Comparison of ENCODE assay signal across 9 cellular contexts in genomic region chr13:109610517-109610916, GRCh38.
DNase-seq lines count a peak whose midpoint lies in the region; ATAC-seq, FAIRE-seq and TF ChIP-seq lines count a peak whose summit lies in the region.
"Had no signal": no experiment of that assay in that cellular context is flagged by ENCODE, and none has a peak within 500 bp of the region (broad histone marks: within the 10 kb centered on the region; RNA-seq: fewer than 3 reads in every experiment).

No MANE protein-coding gene starts in this region.

- no peaks in the 10 kb centered on the region for H3K9me3 Mint-ChIP-seq in stimulated activated naive CD8-positive, alpha-beta T cell treated with anti-CD3 and anti-CD28 coated beads, Interleukin-15, amount 100 ng/mL, for 72 hours

- no peak overlapping the region for H3K4me2 ChIP-seq in keratinocyte (ENCODE audit: control insufficient read depth, extremely low read depth, insufficient read depth, low read depth, low read length)

- no peak overlapping the region for H2AFZ ChIP-seq in keratinocyte (ENCODE audit: control insufficient read depth, low read length)

- no peak overlapping the region for H3K4me3 ChIP-seq in GM12875 (ENCODE audit: low read depth, low read length)
- H3K4me3 ChIP-seq in keratinocyte (ENCODE audit: control insufficient read depth in 2 of 3, extremely low read depth in 1 of 3, insufficient read depth in 2 of 3, low read depth in 1 of 3, low read length in 3 of 3), result no peak overlapping the region
- H3K4me3 ChIP-seq: tibial nerve had no signal

- H3K27ac ChIP-seq in keratinocyte (ENCODE audit: control insufficient read depth, insufficient read depth, low read length), result no peak overlapping the region
- H3K27ac ChIP-seq: tibial nerve had no signal

- no peaks in the 10 kb centered on the region for H3K9me1 ChIP-seq in keratinocyte (ENCODE audit: control insufficient read depth, extremely low read depth, insufficient read depth, low read length)

- no peaks in the 10 kb centered on the region for H3K4me1 ChIP-seq in keratinocyte (ENCODE audit: control insufficient read depth, extremely low read depth, insufficient read depth, low read length)
- H3K4me1 ChIP-seq: tibial nerve had no signal

- H3K36me3 ChIP-seq in keratinocyte (ENCODE audit: control insufficient read depth in 2 of 2, extremely low read depth in 1 of 2, insufficient read depth in 2 of 2, low read length in 2 of 2), result no peaks in the 10 kb centered on the region
- H3K36me3 ChIP-seq: tibial nerve had no signal

- no peaks in the 10 kb centered on the region for H3K79me2 ChIP-seq in keratinocyte (ENCODE audit: control insufficient read depth, insufficient read depth, low read length)

- dilution Hi-C loops in keratinocyte (cut with MboI; ENCODE audit: extremely low pct_ligation_motif_present, low sequenced_read_pairs), result no loop called here

- TF ChIP-seq CTCF in GM12875 (IDR thresholded peaks at IDR 0.05; ENCODE audit: borderline replicate concordance, insufficient read depth, low read depth, low read length) (peak; percentile 38; the same call in 1 of the 2 replicates), keratinocyte (optimal IDR thresholded peaks at IDR 0.05 in 1 of 3, IDR thresholded peaks at IDR 0.05 in 1 of 3, conservative IDR thresholded peaks at IDR 0.05 in 1 of 3; ENCODE audit: extremely low read depth in 1 of 3, insufficient read depth in 2 of 3, low read length in 3 of 3) (peak; percentile 36 to 69 (median 65))

- peak; percentile 67 for ATAC-seq in stimulated activated naive CD8-positive, alpha-beta T cell treated with anti-CD3 and anti-CD28 coated beads, Interleukin-15, amount 100 ng/mL, for 72 hours

- no peaks in the 10 kb centered on the region for H3K9me3 ChIP-seq in keratinocyte (ENCODE audit: control insufficient read depth, low read depth, low read length)
- H3K9me3 ChIP-seq: tibial nerve had no signal

- H3K4me3 Mint-ChIP-seq in stimulated activated naive CD8-positive, alpha-beta T cell treated with anti-CD3 and anti-CD28 coated beads, Interleukin-15, amount 100 ng/mL, for 72 hours, result no peak overlapping the region

- H4K20me1 ChIP-seq in keratinocyte (ENCODE audit: control insufficient read depth, extremely low read depth, insufficient read depth, low read length), result no peaks in the 10 kb centered on the region

- no peak for FAIRE-seq in keratinocyte (lab: Jason Lieb, UNC)

- H3K27me3 Mint-ChIP-seq in stimulated activated naive CD8-positive, alpha-beta T cell treated with anti-CD3 and anti-CD28 coated beads, Interleukin-15, amount 100 ng/mL, for 72 hours, result no peaks in the 10 kb centered on the region

- no peaks in the 10 kb centered on the region for H3K4me1 Mint-ChIP-seq in stimulated activated naive CD8-positive, alpha-beta T cell treated with anti-CD3 and anti-CD28 coated beads, Interleukin-15, amount 100 ng/mL, for 72 hours

- DNase-seq in NCI-H460 (ENCODE audit: extremely low read depth, low read depth) (peak; percentile 16), keratinocyte (ENCODE audit: low read depth, low spot score) (no peak), KG1 (lab: John Stamatoyannopoulos, UW) (no peak), OCI-M2 (lab: John Stamatoyannopoulos, UW; ENCODE audit: unreplicated experiment) (no peak), NCI-H774 (lab: John Stamatoyannopoulos, UW) (no peak)
- DNase-seq in activated T-helper 9 cell treated with anti-CD3 and anti-CD28 coated beads, Interleukin-2, amount 50 U/mL, for 16 hours (ENCODE audit: low read depth), result peak; percentile 1
- peak; percentile 17 to 21 for DNase-seq in stimulated activated naive CD8-positive, alpha-beta T cell treated with anti-CD3 and anti-CD28 coated beads, Interleukin-15, amount 100 ng/mL, for 72 hours

- no peak overlapping the region for H3K27ac Mint-ChIP-seq in stimulated activated naive CD8-positive, alpha-beta T cell treated with anti-CD3 and anti-CD28 coated beads, Interleukin-15, amount 100 ng/mL, for 72 hours

- H3K27me3 ChIP-seq in keratinocyte (ENCODE audit: control insufficient read depth, extremely low read depth, insufficient read depth, low read length), result no peaks in the 10 kb centered on the region
- H3K27me3 ChIP-seq: tibial nerve had no signal

- H3K9ac ChIP-seq in keratinocyte (ENCODE audit: control insufficient read depth, extremely low read depth, insufficient read depth, low read length), result no peak overlapping the region

Comparison
In these comparisons a context has a peak if more than half of its experiments do, and no peak if none do; other contexts are left out.
1. DNase-seq: peak in NCI-H460 (single experiment), activated T-helper 9 cell treated with anti-CD3 and anti-CD28 coated beads, Interleukin-2, amount 50 U/mL, for 16 hours (single experiment) and stimulated activated naive CD8-positive, alpha-beta T cell treated with anti-CD3 and anti-CD28 coated beads, Interleukin-15, amount 100 ng/mL, for 72 hours (2 of 2); none in keratinocyte (single experiment), KG1 (single experiment), OCI-M2 (single experiment) and NCI-H774 (single experiment).